26 cellular contexts compared by ENCODE assay signal in the genomic region with DNA sequence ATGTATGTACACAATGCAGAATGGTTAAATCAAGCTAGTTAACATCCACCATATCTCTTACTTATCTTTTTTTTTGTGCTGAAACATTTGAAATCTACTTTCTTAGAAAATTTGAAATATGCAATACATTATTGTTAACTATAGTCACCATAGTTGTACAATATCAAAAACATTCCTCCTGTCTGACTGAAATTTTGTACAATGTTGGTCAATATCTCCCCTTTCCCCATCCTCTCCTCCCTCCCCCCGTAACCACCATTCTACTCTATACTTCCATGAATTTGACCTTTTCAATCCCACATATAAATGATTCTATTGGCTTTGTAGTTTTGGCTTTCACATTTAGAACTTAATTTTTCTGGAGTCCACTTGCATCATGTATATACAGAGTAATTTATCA.
"Had no signal": no experiment of that assay in that cellular context is flagged by ENCODE, and none has a peak within 500 bp of the region (broad histone marks: within the 10 kb centered on the region; RNA-seq: fewer than 3 reads in every experiment).

No MANE protein-coding gene starts in this region.

- H3K27ac ChIP-seq: stomach, suprapubic skin, testis, thoracic aorta, thyroid gland, tibial artery, tibial nerve, transverse colon, upper lobe of left lung, upper lobe of right lung, uterus, vagina had no signal

- H3K9me3 ChIP-seq: stomach, suprapubic skin, testis, thoracic aorta, thyroid gland, tibial artery, tibial nerve, transverse colon, upper lobe of left lung, upper lobe of right lung, uterus, vagina had no signal

- DNase-seq: stimulated activated CD4-positive, alpha-beta T cell treated with anti-CD3 and anti-CD28 coated beads, Interleukin-2, amount 100 ng/mL, for 48 hours; stimulated activated CD4-positive, alpha-beta T cell treated with anti-CD3 and anti-CD28 coated beads, Interleukin-4, amount 100 ng/mL, for 1 hour; stimulated activated CD4-positive, alpha-beta T cell treated with anti-CD3 and anti-CD28 coated beads, Interleukin-4, amount 100 ng/mL, for 24 hours; stimulated activated CD4-positive, alpha-beta T cell treated with anti-CD3 and anti-CD28 coated beads, Interleukin-4, amount 100 ng/mL, for 4 hours; stimulated activated CD8-positive, alpha-beta memory T cell treated with anti-CD3 and anti-CD28 coated beads, Interleukin-4, amount 100 ng/mL, for 48 hours; stimulated activated naive B cell treated with anti-CD40 and anti-IgM and Interleukin-4, amounts not matched to agents 10 μg/mL and 1 μg/mL and 100 μg/mL, for 72 hours; stimulated activated naive CD4-positive, alpha-beta T cell; stimulated activated naive CD4-positive, alpha-beta T cell treated with Interleukin-2 at 50 U/mL for 16 hours; stimulated activated naive CD8-positive, alpha-beta T cell treated with anti-CD3 and anti-CD28 coated beads, Interleukin-15, amount 100 ng/mL, for 72 hours; stimulated activated naive CD8-positive, alpha-beta T cell treated with anti-CD3 and anti-CD28 coated beads, Interleukin-15, Interleukin-2, amounts not matched to agents 100 U/mL and 50 U/mL, for 24 hours; stomach; substantia nigra; testis; thyroid gland; tibial artery; transverse colon; upper lobe of left lung; upper lobe of right lung; uterus had no signal

- FAIRE-seq: urothelium cell line had no signal

- H3K4me3 ChIP-seq: stomach, suprapubic skin, testis, thoracic aorta, thyroid gland, tibial artery, tibial nerve, transverse colon, upper lobe of left lung, upper lobe of right lung, uterus, vagina had no signal

- ATAC-seq: stimulated activated effector memory CD8-positive, alpha-beta T cell treated with anti-CD3 and anti-CD28 coated beads, Interleukin-12 subunit alpha, Interleukin-12 subunit beta, amount 100 ng/mL, for 72 hours; stimulated activated memory B cell treated with anti-CD40 and anti-IgM and Interleukin-4, amounts not matched to agents 10 μg/mL and 1 μg/mL and 100 μg/mL, for 72 hours; stimulated activated naive B cell treated with anti-CD40 and anti-IgM and Interleukin-4, amounts not matched to agents 10 μg/mL and 1 μg/mL and 100 μg/mL, for 72 hours; stimulated activated naive CD8-positive, alpha-beta T cell treated with anti-CD3 and anti-CD28 coated beads, Interleukin-15, amount 100 ng/mL, for 72 hours; stimulated activated naive CD8-positive, alpha-beta T cell treated with anti-CD3 and anti-CD28 coated beads, Interleukin-15, Interleukin-2, amounts not matched to agents 100 U/mL and 50 U/mL, for 24 hours; upper lobe of right lung had no signal

- H3K4me1 ChIP-seq: stomach, suprapubic skin, testis, thyroid gland, tibial artery, tibial nerve, transverse colon, upper lobe of left lung, upper lobe of right lung, uterus, vagina had no signal

- H3K36me3 ChIP-seq: stomach, suprapubic skin, thoracic aorta, thyroid gland, tibial artery, tibial nerve, transverse colon, upper lobe of left lung, upper lobe of right lung, uterus, vagina had no signal

- H3K27me3 ChIP-seq: suprapubic skin, testis, thyroid gland, upper lobe of left lung, uterus, vagina had no signal
